In the genomic region with DNA sequence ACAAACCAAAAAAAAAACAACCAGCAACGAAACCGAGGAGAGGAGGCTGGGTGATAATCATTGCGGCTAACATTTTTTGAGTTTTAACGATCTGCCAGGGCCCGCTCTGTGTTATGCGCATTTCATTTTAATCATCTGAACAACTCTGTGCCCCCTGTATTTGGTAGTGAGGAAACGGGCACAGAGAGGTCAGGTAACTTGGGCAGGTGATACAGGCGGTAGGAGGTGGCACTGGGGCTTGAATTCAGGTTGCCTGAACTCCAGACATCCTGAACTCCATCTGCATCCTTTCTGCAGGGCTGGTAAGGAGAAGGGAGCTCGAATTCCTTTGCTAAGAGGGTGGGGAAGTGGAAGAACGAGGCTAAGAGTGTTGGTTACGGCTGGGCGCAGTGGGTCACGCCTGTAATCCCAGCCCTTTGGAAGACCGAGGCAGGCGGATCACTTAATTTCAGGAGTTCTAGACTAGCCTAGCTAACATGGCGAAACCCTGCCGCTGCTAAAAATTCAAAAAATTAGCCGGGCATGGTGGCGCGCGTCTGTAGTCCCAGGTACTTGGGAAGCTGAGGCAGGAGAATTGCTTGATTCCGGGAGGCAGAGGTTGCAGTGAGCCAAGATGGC, we compare ENCODE assay signal across 9 cellular contexts. TPM values are rescaled to one million over a fixed set of nuclear protein-coding genes. Genes with fewer than 3 reads are reported as not detected.
DNase-seq lines count a peak whose midpoint lies in the region; ATAC-seq and TF ChIP-seq lines count a peak whose summit lies in the region.
"Had no signal": no experiment of that assay in that cellular context is flagged by ENCODE, and none has a peak within 500 bp of the region (broad histone marks: within the 10 kb centered on the region; RNA-seq: fewer than 3 reads in every experiment).

No MANE protein-coding gene starts in this region.

- no peak for ATAC-seq in GM21717 (IDR thresholded peaks at IDR 0.05; ENCODE audit: unreplicated experiment)

- peak overlapping the region; percentile 88 for H3K9ac ChIP-seq in iPS-18a (ENCODE audit: low read length)

- H3K4me1 ChIP-seq in iPS-18a (ENCODE audit: control insufficient read depth, low read depth, low read length) (peaks cover 6% of the 10 kb centered on the region), suprapubic skin (peaks cover 27% of the 10 kb centered on the region)

- H3K27me3 ChIP-seq in iPS-18a (ENCODE audit: control insufficient read depth, insufficient read depth, low read length) (no peaks in the 10 kb centered on the region), suprapubic skin (no peaks in the 10 kb centered on the region)

- DNase-seq in T-helper 2 cell treated with Interferon-gamma antibody and Interleukin-4, amounts not matched to agents 5 μg/mL and 100 μg/mL, for 36 hours (ENCODE audit: low spot score), result no peak
- no peak for DNase-seq in T-helper 2 cell
- DNase-seq in activated CD4-positive, alpha-beta memory T cell treated with anti-CD3 and anti-CD28 coated beads for 36 hours, result no peak
- peak in 1 of 2 donors; percentile 44 for DNase-seq in suprapubic skin (ENCODE audit: low spot score in 2 of 2)
- no peak for DNase-seq in middle frontal gyrus (ENCODE audit: extremely low spot score, low spot score)
- no peak for DNase-seq in NCI-H1436 treated with DMSO at 0.1 percent for 48 hours (lab: John Stamatoyannopoulos, UW)

- H3K36me3 ChIP-seq in iPS-18a (ENCODE audit: control insufficient read depth, low read depth, low read length), result peaks cover 2% of the 10 kb centered on the region
- H3K36me3 ChIP-seq in suprapubic skin, result peaks cover 9% of the 10 kb centered on the region

- CTCF ChIA-PET in activated CD4-positive, alpha-beta memory T cell treated with anti-CD3 and anti-CD28 coated beads for 36 hours (lab: Charles Lee), result interaction anchor here (0.9 to 2.4 kb wide), 3 partner anchors 45 to 351 kb away, joined by 4 to 14 read pairs (median 4); a partner anchor contains a TSS

- intact Hi-C loops in activated CD4-positive, alpha-beta memory T cell treated with anti-CD3 and anti-CD28 coated beads for 36 hours (cut with micrococcal nuclease), result loop anchor here (2.0 to 10.0 kb wide), 4 partner anchors 73 to 350 kb away; a partner anchor contains a TSS

- H3K36me3 Mint-ChIP-seq in T-helper 2 cell treated with Interferon-gamma antibody and Interleukin-4, amounts not matched to agents 5 μg/mL and 100 μg/mL, for 36 hours (ENCODE audit: low read depth), result peaks cover 28% of the 10 kb centered on the region
- H3K36me3 Mint-ChIP-seq in activated CD4-positive, alpha-beta memory T cell treated with anti-CD3 and anti-CD28 coated beads for 36 hours, result peaks cover 15% of the 10 kb centered on the region

- TF ChIP-seq POLR2A in suprapubic skin (IDR thresholded peaks at IDR 0.05), result no peak

- H3K27ac Mint-ChIP-seq in T-helper 2 cell treated with Interferon-gamma antibody and Interleukin-4, amounts not matched to agents 5 μg/mL and 100 μg/mL, for 36 hours, result peak overlapping the region; percentile 94
- peak overlapping the region; percentile 91 for H3K27ac Mint-ChIP-seq in activated CD4-positive, alpha-beta memory T cell treated with anti-CD3 and anti-CD28 coated beads for 36 hours

- H3K4me3 ChIP-seq in iPS-18a (ENCODE audit: low read length) (peak overlapping the region; percentile 89), suprapubic skin (peak overlapping the region; percentile 64)

- peak overlapping the region; percentile 96 for H3K4me3 Mint-ChIP-seq in T-helper 2 cell treated with Interferon-gamma antibody and Interleukin-4, amounts not matched to agents 5 μg/mL and 100 μg/mL, for 36 hours
- H3K4me3 Mint-ChIP-seq in activated CD4-positive, alpha-beta memory T cell treated with anti-CD3 and anti-CD28 coated beads for 36 hours, result peak overlapping the region; percentile 94

- H3K27me3 Mint-ChIP-seq in T-helper 2 cell treated with Interferon-gamma antibody and Interleukin-4, amounts not matched to agents 5 μg/mL and 100 μg/mL, for 36 hours (ENCODE audit: low read depth), result no peaks in the 10 kb centered on the region
- no peaks in the 10 kb centered on the region for H3K27me3 Mint-ChIP-seq in activated CD4-positive, alpha-beta memory T cell treated with anti-CD3 and anti-CD28 coated beads for 36 hours

- no peak overlapping the region for H3K27ac ChIP-seq in iPS-18a (ENCODE audit: low read length)
- H3K27ac ChIP-seq in suprapubic skin, result peak overlapping the region; percentile 62

- H3K9me3 ChIP-seq in iPS-18a (ENCODE audit: control insufficient read depth, low read depth, low read length) (no peaks in the 10 kb centered on the region), suprapubic skin (no peaks in the 10 kb centered on the region)

- POLR2A ChIA-PET in activated CD4-positive, alpha-beta memory T cell treated with anti-CD3 and anti-CD28 coated beads for 36 hours (lab: Charles Lee), result interaction anchor here (1.5 kb wide), 1 partner anchor 12 kb away, joined by 3 read pairs; no protein-coding TSS in a partner anchor

- 69% methylated on average over 22 of the region's 22 CpGs for WGBS in suprapubic skin

- no peaks in the 10 kb centered on the region for H3K9me3 Mint-ChIP-seq in T-helper 2 cell treated with Interferon-gamma antibody and Interleukin-4, amounts not matched to agents 5 μg/mL and 100 μg/mL, for 36 hours
- H3K9me3 Mint-ChIP-seq in activated CD4-positive, alpha-beta memory T cell treated with anti-CD3 and anti-CD28 coated beads for 36 hours, result no peaks in the 10 kb centered on the region

- H3K4me1 Mint-ChIP-seq in T-helper 2 cell treated with Interferon-gamma antibody and Interleukin-4, amounts not matched to agents 5 μg/mL and 100 μg/mL, for 36 hours (ENCODE audit: low read depth), result peaks cover 50% of the 10 kb centered on the region
- peaks cover 55% of the 10 kb centered on the region for H3K4me1 Mint-ChIP-seq in activated CD4-positive, alpha-beta memory T cell treated with anti-CD3 and anti-CD28 coated beads for 36 hours (ENCODE audit: low read depth)

- TF ChIP-seq EP300 in suprapubic skin (IDR thresholded peaks at IDR 0.05), result no peak

- TF ChIP-seq CTCF in suprapubic skin (IDR thresholded peaks at IDR 0.05), result no peak

RNA-seq across cellular contexts. Expression of a gene that starts 1.1 kb away (rescaled TPM):
- total RNA-seq in activated CD4-positive, alpha-beta memory T cell treated with anti-CD3 and anti-CD28 coated beads for 36 hours, result 10 to 100 TPM; 17.6 to 21.0 TPM
- total RNA-seq in suprapubic skin, result 10 to 100 TPM in 1 of 4 donors, 1 to 10 TPM in 3; 4.9 to 12.6 (median 6.6) TPM

RNA-seq across cellular contexts. Expression of a gene that starts 6.6 kb away (rescaled TPM):
- not detected for total RNA-seq in activated CD4-positive, alpha-beta memory T cell treated with anti-CD3 and anti-CD28 coated beads for 36 hours
- total RNA-seq in suprapubic skin, result not detected
- total RNA-seq: T-helper 1 cell treated with Interleukin-12 subunit alpha and Interleukin-12 subunit beta and Interleukin-4 antibody, amounts not matched to agents 30 ng/mL and 1 ng/mL, for 36 hours had no signal

RNA-seq across cellular contexts. Expression of a gene that starts 58.4 kb away (rescaled TPM):
- 10 to 100 TPM; 26.9 to 34.1 TPM for total RNA-seq in activated CD4-positive, alpha-beta memory T cell treated with anti-CD3 and anti-CD28 coated beads for 36 hours
- 10 to 100 TPM; 20.9 to 40.2 (median 26.4) TPM for total RNA-seq in suprapubic skin

RNA-seq across cellular contexts. Expression of a gene that starts 58.6 kb away (rescaled TPM):
- total RNA-seq in activated CD4-positive, alpha-beta memory T cell treated with anti-CD3 and anti-CD28 coated beads for 36 hours, result 1 to 10 TPM; 1.6 to 2.1 TPM
- total RNA-seq in suprapubic skin, result 1 to 10 TPM; 1.5 to 4.3 (median 2.4) TPM
